In the genomic region with DNA sequence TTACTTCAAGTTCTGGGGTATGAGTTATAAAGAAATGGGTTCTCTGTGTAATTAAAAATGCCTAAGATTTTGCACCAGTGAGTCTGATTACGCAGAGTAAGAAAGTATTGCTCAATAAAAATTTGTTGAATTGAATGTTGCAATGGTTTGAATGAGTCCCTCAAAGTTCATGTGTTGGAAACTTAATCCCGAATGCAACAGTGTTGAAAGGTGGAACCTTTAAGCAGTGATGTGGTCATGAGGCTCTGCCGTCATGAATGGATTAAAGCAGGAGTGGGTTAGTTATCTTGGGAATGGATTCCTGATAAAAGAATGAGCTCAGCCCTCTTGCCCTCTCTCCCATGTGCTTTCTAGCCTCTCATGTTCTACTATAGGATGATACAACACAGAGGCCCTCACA, we compare ENCODE assay signal across 19 cellular contexts. TPM values are rescaled to one million over a fixed set of nuclear protein-coding genes. Genes with fewer than 3 reads are reported as not detected.
DNase-seq lines count a peak whose midpoint lies in the region; ATAC-seq and TF ChIP-seq lines count a peak whose summit lies in the region.
"Had no signal": no experiment of that assay in that cellular context is flagged by ENCODE, and none has a peak within 500 bp of the region (broad histone marks: within the 10 kb centered on the region; RNA-seq: fewer than 3 reads in every experiment).

No MANE protein-coding gene starts in this region.

- H3K9me3 ChIP-seq in liver (ENCODE audit: control insufficient read depth in 4 of 4, low read length in 3 of 4) = no peaks in the 10 kb centered on the region
- no peaks in the 10 kb centered on the region for H3K9me3 ChIP-seq in prostate gland
- H3K9me3 ChIP-seq: Peyer's patch had no signal

- TF ChIP-seq POLR2A in prostate gland (IDR thresholded peaks at IDR 0.05) = no peak

- TF ChIP-seq CTCF in AG10803 (conservative IDR thresholded peaks at IDR 0.05; ENCODE audit: low read length) = no peak
- no peak for TF ChIP-seq CTCF in epithelial cell of esophagus (IDR thresholded peaks at IDR 0.05; ENCODE audit: insufficient read depth, low read depth, low read length, missing control alignments)
- TF ChIP-seq CTCF in liver (IDR thresholded peaks at IDR 0.05; ENCODE audit: low read depth, low read length, missing input control) = no peak
- TF ChIP-seq CTCF in prostate gland (IDR thresholded peaks at IDR 0.05) = no peak

- H3K27me3 ChIP-seq in liver (ENCODE audit: control insufficient read depth in 4 of 4, insufficient read depth in 4 of 4, low read length in 3 of 4) (no peaks in the 10 kb centered on the region), prostate gland (replicated peaks; ENCODE audit: insufficient read depth) (no peaks in the 10 kb centered on the region)
- H3K27me3 ChIP-seq: Peyer's patch had no signal

- H3K9ac ChIP-seq in liver (ENCODE audit: low read depth in 1 of 2, low read length in 2 of 2) = no peak overlapping the region

- no peak overlapping the region for H3K4me3 ChIP-seq in AG10803 (ENCODE audit: low read length)
- H3K4me3 ChIP-seq in epithelial cell of esophagus (ENCODE audit: low read length) = no peak overlapping the region
- no peak overlapping the region for H3K4me3 ChIP-seq in liver (ENCODE audit: low read depth in 1 of 3, low read length in 3 of 3)
- H3K4me3 ChIP-seq in prostate gland = no peak overlapping the region
- H3K4me3 ChIP-seq: Peyer's patch had no signal

- DNase-seq in AG10803 (ENCODE audit: low read depth) = peak; percentile 67
- peak; percentile 56 for DNase-seq in MV-4-11 (lab: John Stamatoyannopoulos, UW)
- peak; percentile 86 for DNase-seq in epithelial cell of esophagus (ENCODE audit: low read depth)
- no peak for DNase-seq in prostate gland (ENCODE audit: low spot score)
- no peak for DNase-seq in NCI-H526 treated with DMSO at 0.1 percent for 48 hours (lab: John Stamatoyannopoulos, UW)
- DNase-seq: activated CD4-positive, alpha-beta T cell treated with anti-CD3 and anti-CD28 coated beads, Interleukin-2, amount 50 U/mL, for 48 hours; activated T-cell treated with anti-CD3 and anti-CD28 coated beads, Interleukin-2, amount 50 U/mL, for 24 hours; cerebellar nuclear complex; COR-L47; effector memory CD8-positive, alpha-beta T cell; H9; NCI-H187 treated with DMSO at 0.1 percent for 48 hours; NCI-H526; Peyer's patch; retina; SW 1271 had no signal

- H3K36me3 ChIP-seq in liver (ENCODE audit: control insufficient read depth in 4 of 4, insufficient read depth in 3 of 4, low read depth in 1 of 4, low read length in 3 of 4) (no peaks in the 10 kb centered on the region), prostate gland (no peaks in the 10 kb centered on the region)
- H3K36me3 ChIP-seq: Peyer's patch had no signal

- H3K4me1 ChIP-seq in liver (ENCODE audit: control insufficient read depth in 4 of 4, insufficient read depth in 4 of 4, low read length in 3 of 4) (peaks cover 0 to 13% (median 2%) of the 10 kb centered on the region in 4 donors), prostate gland (replicated peaks) (no peaks in the 10 kb centered on the region)

- H3K27ac ChIP-seq in liver (ENCODE audit: low read depth in 1 of 2, low read length in 2 of 2) (no peak overlapping the region), prostate gland (no peak overlapping the region)
- H3K27ac ChIP-seq: Peyer's patch had no signal

- no peak for ATAC-seq in GM18909 (IDR thresholded peaks at IDR 0.05; ENCODE audit: poor library complexity, unreplicated experiment)
- ATAC-seq in GM19395 (IDR thresholded peaks at IDR 0.05; ENCODE audit: unreplicated experiment) = no peak
- ATAC-seq: effector memory CD8-positive, alpha-beta T cell had no signal

- WGBS in liver = 31% methylated on average over 3 of the region's 3 CpGs
- WGBS in prostate gland = 95% methylated on average over 3 of the region's 3 CpGs

- intact Hi-C loops in prostate gland (cut with DNase I) = no loop called here

- peak in 1 of 2 donors; percentile 35 for TF ChIP-seq RAD21 in liver (IDR thresholded peaks at IDR 0.05)

TF ChIP-seq in liver, 16 proteins besides CTCF, POLR2A, EP300 and RAD21:
- TF ChIP-seq TAF1 (conservative IDR thresholded peaks at IDR 0.05) (no peak), FOXA1 (IDR thresholded peaks at IDR 0.05) (peak; percentile 33), JUND (IDR thresholded peaks at IDR 0.05) (peak in 1 of 2 donors; percentile 74), GABPA (IDR thresholded peaks at IDR 0.05 in 1 of 2, conservative IDR thresholded peaks at IDR 0.05 in 1 of 2) (no peak), MAX (IDR thresholded peaks at IDR 0.05) (peak; percentile 61), ZBTB33 (IDR thresholded peaks at IDR 0.05) (peak; percentile 38), NR2F2 (IDR thresholded peaks at IDR 0.05) (no peak), HNF4G (IDR thresholded peaks at IDR 0.05) (no peak), YY1 (IDR thresholded peaks at IDR 0.05) (peak; percentile 45), REST (IDR thresholded peaks at IDR 0.05) (no peak), RXRA (IDR thresholded peaks at IDR 0.05) (peak; percentile 61 to 81), SP1 (IDR thresholded peaks at IDR 0.05) (peak; percentile 25), FOXA2 (IDR thresholded peaks at IDR 0.05) (no peak), HNF4A (conservative IDR thresholded peaks at IDR 0.05) (peak; percentile 61 to 70), EGR1 (IDR thresholded peaks at IDR 0.05; ENCODE audit: low read depth in 2 of 2) (no peak)
- TF ChIP-seq, protein P1, sequence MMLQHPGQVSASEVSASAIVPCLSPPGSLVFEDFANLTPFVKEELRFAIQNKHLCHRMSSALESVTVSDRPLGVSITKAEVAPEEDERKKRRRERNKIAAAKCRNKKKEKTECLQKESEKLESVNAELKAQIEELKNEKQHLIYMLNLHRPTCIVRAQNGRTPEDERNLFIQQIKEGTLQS (IDR thresholded peaks at IDR 0.05) = peak; percentile 33

RNA-seq across cellular contexts. Expression of gene SESN3, which starts 52.7 kb away (rescaled TPM):
- total RNA-seq in liver (10 to 100 TPM in 1 of 2 donors, 1 to 10 TPM in 1; 3.8 to 46.6 TPM), prostate gland (10 to 100 TPM; 21.3 to 33.8 TPM)
- 1 to 10 TPM in 1 of 2 donors, under 1 TPM in 1; 0.85 to 1.3 TPM for polyA plus RNA-seq in liver

Comparison
In these comparisons a context has a peak if more than half of its experiments do, and no peak if none do; other contexts are left out.
1. DNase-seq: peak in AG10803 (single experiment), MV-4-11 (single experiment) and epithelial cell of esophagus (single experiment); none in prostate gland (single experiment) and NCI-H526 treated with DMSO at 0.1 percent for 48 hours (single experiment).